Comparison of ENCODE assay signal across 22 cellular contexts in the genomic region with DNA sequence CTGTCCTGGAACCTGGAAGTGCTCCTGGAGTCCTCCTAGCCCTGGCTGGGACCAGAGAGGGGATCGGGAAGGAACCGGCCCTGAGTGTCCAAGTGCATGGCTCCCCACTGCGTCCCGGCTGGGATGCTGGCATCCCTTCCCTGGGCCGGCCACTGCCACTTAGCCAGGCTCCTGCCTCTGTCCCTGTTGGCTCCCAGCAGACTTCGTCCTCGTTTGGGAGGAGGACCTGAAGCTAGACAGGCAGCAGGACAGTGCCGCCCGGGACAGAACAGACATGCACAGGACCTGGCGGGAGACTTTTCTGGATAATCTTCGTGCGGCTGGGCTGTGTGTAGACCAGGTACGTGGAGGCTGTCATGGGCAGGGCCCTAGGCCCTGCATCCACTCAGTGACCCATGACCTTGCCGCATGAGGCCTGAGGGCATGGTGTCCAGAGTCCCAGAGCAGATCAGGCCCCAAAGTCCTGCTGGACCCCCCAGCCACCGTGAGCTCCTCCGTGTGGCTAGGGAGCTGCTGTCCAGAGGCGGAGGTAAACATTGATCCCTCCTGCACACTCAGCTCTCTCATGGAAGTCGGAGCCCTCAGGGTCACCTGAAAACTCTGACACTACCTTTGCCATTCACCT.
"Had no signal": no experiment of that assay in that cellular context is flagged by ENCODE, and none has a peak within 500 bp of the region (broad histone marks: within the 10 kb centered on the region; RNA-seq: fewer than 3 reads in every experiment).

No MANE protein-coding gene starts in this region.

- ATAC-seq: stimulated activated naive CD8-positive, alpha-beta T cell treated with anti-CD3 and anti-CD28 coated beads, Interleukin-15, amount 100 ng/mL, for 72 hours; WTC11 had no signal

- H3K9me3 ChIP-seq: left ventricle myocardium inferior, tibial artery had no signal

- H3K27ac ChIP-seq: left ventricle myocardium inferior, tibial artery had no signal

- H3K4me3 ChIP-seq: left ventricle myocardium inferior, tibial artery had no signal

- H3K4me1 ChIP-seq: left ventricle myocardium inferior, tibial artery had no signal

- H3K36me3 ChIP-seq: left ventricle myocardium inferior, tibial artery had no signal

- H3K27me3 ChIP-seq: tibial artery had no signal

- DNase-seq: activated CD4-positive, alpha-beta T cell treated with anti-CD3 and anti-CD28 coated beads for 4 hours; activated CD4-positive, alpha-beta T cell treated with anti-CD3 and anti-CD28 coated beads, Interleukin-2, amount 50 U/mL, for 48 hours; activated CD8-positive, alpha-beta memory T cell treated with anti-CD3 and anti-CD28 coated beads, Interleukin-2, amount 50 U/mL, for 48 hours; activated naive CD4-positive, alpha-beta T cell treated with anti-CD3 and anti-CD28 coated beads, Interleukin-2, amount 10 ng/mL, durations not matched to agents 7 days and 5 days; activated T-cell treated with anti-CD3 and anti-CD28 coated beads, Interleukin-2, amount 50 U/mL, for 48 hours; anterior cingulate cortex; central memory CD4-positive, alpha-beta T cell; dermis blood vessel endothelial cell; effector memory CD4-positive, alpha-beta T cell; foreskin melanocyte; immature natural killer cell; kidney glomerular epithelial cell; left ventricle myocardium inferior; midbrain; nephron progenitor cell; occipital lobe; retina; stimulated activated CD4-positive, alpha-beta T cell treated with anti-CD3 and anti-CD28 coated beads, Interleukin-12 subunit alpha, Interleukin-12 subunit beta, amount 100 ng/mL, for 4 hours; stimulated activated naive CD8-positive, alpha-beta T cell treated with anti-CD3 and anti-CD28 coated beads, Interleukin-15, amount 100 ng/mL, for 72 hours; T-helper 9 cell; tibial artery had no signal
